ENCODE assay signal across 8 cellular contexts in genomic region chr1:172154571-172154970, GRCh38.
DNase-seq lines count a peak whose midpoint lies in the region; ATAC-seq and TF ChIP-seq lines count a peak whose summit lies in the region.

No MANE protein-coding gene starts in this region.

- H3K27me3 Mint-ChIP-seq in IgD-negative memory B cell: no peaks in the 10 kb centered on the region
- H3K27me3 Mint-ChIP-seq in chondrocyte (ENCODE audit: low read depth): no peaks in the 10 kb centered on the region

- H3K9me3 Mint-ChIP-seq in IgD-negative memory B cell (peaks cover 0 to 3% (median 0%) of the 10 kb centered on the region in 3 donors), chondrocyte (ENCODE audit: low read depth) (no peaks in the 10 kb centered on the region)

- peak overlapping the region; percentile 79 for H3K9ac ChIP-seq in skeletal muscle satellite cell (ENCODE audit: low read depth, low read length)

- no peaks in the 10 kb centered on the region for H3K36me3 ChIP-seq in skeletal muscle satellite cell (ENCODE audit: insufficient read depth, low read length)
- no peaks in the 10 kb centered on the region for H3K36me3 ChIP-seq in effector memory CD4-positive, alpha-beta T cell (ENCODE audit: control insufficient read depth, insufficient read depth, low read length)

- H3K27me3 ChIP-seq in skeletal muscle satellite cell (ENCODE audit: control insufficient read depth, insufficient read depth, low read length): no peaks in the 10 kb centered on the region
- no peaks in the 10 kb centered on the region for H3K27me3 ChIP-seq in effector memory CD4-positive, alpha-beta T cell (replicated peaks; ENCODE audit: control insufficient read depth, insufficient read depth, low read length, poor library complexity, severe bottlenecking)

- DNase-seq in EH (ENCODE audit: low read depth) (peak; percentile 87), chondrocyte (ENCODE audit: low spot score) (no peak), DMS79 treated with DMSO at 0.1 percent for 48 hours (lab: John Stamatoyannopoulos, UW) (no peak)
- DNase-seq in effector memory CD4-positive, alpha-beta T cell: no peak

- H3K36me3 Mint-ChIP-seq in IgD-negative memory B cell (peaks cover 3% of the 10 kb centered on the region), chondrocyte (ENCODE audit: low read depth) (no peaks in the 10 kb centered on the region)

- peak overlapping the region; percentile 69 for H3K4me2 ChIP-seq in skeletal muscle satellite cell (ENCODE audit: low read length)

- ATAC-seq in GM21447 (IDR thresholded peaks at IDR 0.05; ENCODE audit: unreplicated experiment) (peak; percentile 99), GM19397 (IDR thresholded peaks at IDR 0.05; ENCODE audit: unreplicated experiment) (no peak)

- H3K27ac Mint-ChIP-seq in IgD-negative memory B cell (peak overlapping the region in 2 of 3 donors; percentile 21 to 85), chondrocyte (ENCODE audit: unreplicated experiment) (peak overlapping the region; percentile 92)

- H3K4me1 ChIP-seq in skeletal muscle satellite cell (ENCODE audit: control insufficient read depth, insufficient read depth, low read length): peaks cover 22% of the 10 kb centered on the region
- H3K4me1 ChIP-seq in effector memory CD4-positive, alpha-beta T cell (ENCODE audit: control insufficient read depth, insufficient read depth, low read length, poor library complexity, severe bottlenecking): peaks cover 4% of the 10 kb centered on the region

- no peaks in the 10 kb centered on the region for H3K9me3 ChIP-seq in skeletal muscle satellite cell (replicated peaks; ENCODE audit: low read length)
- H3K9me3 ChIP-seq in effector memory CD4-positive, alpha-beta T cell (ENCODE audit: control insufficient read depth, low read length): no peaks in the 10 kb centered on the region

- H3K4me1 Mint-ChIP-seq in IgD-negative memory B cell: peaks cover 7 to 11% (median 10%) of the 10 kb centered on the region in 3 donors
- peaks cover 18% of the 10 kb centered on the region for H3K4me1 Mint-ChIP-seq in chondrocyte (ENCODE audit: low read depth)

- H3K4me3 Mint-ChIP-seq in IgD-negative memory B cell (peak overlapping the region in 2 of 4 donors; percentile 39 to 72), chondrocyte (ENCODE audit: unreplicated experiment) (peak overlapping the region; percentile 23)

- TF ChIP-seq CTCF in chondrocyte (IDR thresholded peaks at IDR 0.05): no peak

- no peak overlapping the region for H3K27ac ChIP-seq in effector memory CD4-positive, alpha-beta T cell (ENCODE audit: insufficient read depth, low read length, poor library complexity, severe bottlenecking)

- peak overlapping the region; percentile 28 for H3K4me3 ChIP-seq in skeletal muscle satellite cell (ENCODE audit: low read length)
- no peak overlapping the region for H3K4me3 ChIP-seq in effector memory CD4-positive, alpha-beta T cell (ENCODE audit: insufficient read depth, low read depth, low read length, poor library complexity, severe bottlenecking)
